In the genomic region with DNA sequence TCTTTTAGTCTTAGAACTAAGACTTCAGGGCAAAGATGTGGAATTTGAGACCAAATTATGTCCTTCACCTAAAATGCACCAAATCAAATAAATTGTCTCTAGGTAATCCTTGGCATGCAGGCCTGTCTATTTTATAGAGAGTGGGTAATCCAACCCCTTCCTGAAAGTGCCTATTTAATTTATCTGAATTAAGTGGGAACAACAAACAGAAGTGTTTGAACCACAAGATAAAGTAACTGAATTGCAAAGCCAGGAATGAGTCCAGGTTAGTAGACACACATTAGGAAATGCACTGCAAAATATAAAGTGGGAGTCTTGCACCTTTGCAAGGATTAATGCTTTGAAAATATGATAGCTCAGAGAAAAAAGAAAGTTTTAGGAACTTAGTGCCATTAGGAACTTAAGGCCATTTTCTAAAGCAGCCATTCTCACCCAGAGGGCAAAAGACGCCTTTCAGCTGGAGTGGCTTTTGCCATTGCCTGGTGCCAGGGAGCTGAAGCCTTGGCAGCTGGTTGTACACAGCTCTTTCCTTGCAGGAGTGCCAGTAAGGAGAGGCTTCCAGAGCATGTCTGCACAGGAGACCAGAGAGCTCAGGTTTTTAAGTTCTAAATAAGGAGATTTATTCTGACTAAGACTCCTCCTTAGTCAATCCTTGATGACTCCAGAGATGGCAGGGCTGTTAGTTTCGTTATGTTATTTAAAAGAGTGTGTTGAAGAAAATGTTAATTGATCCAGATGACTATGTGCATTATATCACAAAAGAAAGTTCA, we compare ENCODE assay signal across 14 cellular contexts.
DNase-seq lines count a peak whose midpoint lies in the region; ATAC-seq and TF ChIP-seq lines count a peak whose summit lies in the region.
"Had no signal": no experiment of that assay in that cellular context is flagged by ENCODE, and none has a peak within 500 bp of the region (broad histone marks: within the 10 kb centered on the region; RNA-seq: fewer than 3 reads in every experiment).

No MANE protein-coding gene starts in this region.

- peaks cover 48% of the 10 kb centered on the region for H3K4me1 Mint-ChIP-seq in activated T-cell treated with anti-CD3 and anti-CD28 coated beads, Interleukin-2, amount 50 U/mL, for 24 hours (ENCODE audit: low read depth)

- H3K9me3 ChIP-seq in RWPE2 (ENCODE audit: severe bottlenecking) (no peaks in the 10 kb centered on the region), gastroesophageal sphincter (no peaks in the 10 kb centered on the region), stomach (no peaks in the 10 kb centered on the region), SJCRH30 (replicated peaks) (0 out of 2 replicates have a peak, but pooled peaks cover 2% of the 10 kb centered on the region)
- H3K9me3 ChIP-seq: neutrophil had no signal

- no peaks in the 10 kb centered on the region for H3K36me3 Mint-ChIP-seq in activated T-cell treated with anti-CD3 and anti-CD28 coated beads, Interleukin-2, amount 50 U/mL, for 24 hours (ENCODE audit: low read depth)

- H3K4me3 Mint-ChIP-seq in activated T-cell treated with anti-CD3 and anti-CD28 coated beads, Interleukin-2, amount 50 U/mL, for 24 hours = no peak overlapping the region

- peak; percentile 99 for ATAC-seq in RWPE2 (ENCODE audit: low read depth)
- peak; percentile 72 for ATAC-seq in gastroesophageal sphincter
- no peak for ATAC-seq in HG02759 (IDR thresholded peaks at IDR 0.05; ENCODE audit: unreplicated experiment)
- no peak for ATAC-seq in GM18907 (IDR thresholded peaks at IDR 0.05; ENCODE audit: unreplicated experiment)

- H3K4me1 ChIP-seq in RWPE2 (ENCODE audit: insufficient read depth, poor library complexity, severe bottlenecking) = peaks cover 25% of the 10 kb centered on the region
- peaks cover 5 to 35% (median 10%) of the 10 kb centered on the region in 3 donors for H3K4me1 ChIP-seq in gastroesophageal sphincter
- H3K4me1 ChIP-seq in stomach = peaks cover 4 to 71% (median 60%) of the 10 kb centered on the region in 4 donors
- no peaks in the 10 kb centered on the region for H3K4me1 ChIP-seq in SJCRH30

- H3K27me3 ChIP-seq in RWPE2 (ENCODE audit: insufficient read depth, poor library complexity, severe bottlenecking) (no peaks in the 10 kb centered on the region), gastroesophageal sphincter (no peaks in the 10 kb centered on the region), stomach (no peaks in the 10 kb centered on the region), SJCRH30 (no peaks in the 10 kb centered on the region)
- H3K27me3 ChIP-seq: neutrophil had no signal

- H3K27ac ChIP-seq in RWPE2 (ENCODE audit: poor library complexity, severe bottlenecking) (peak overlapping the region; percentile 70), gastroesophageal sphincter (peak overlapping the region; percentile 63 to 77 (median 68)), stomach (peak overlapping the region; percentile 61 to 81 (median 76)), SJCRH30 (no peak overlapping the region)
- H3K27ac ChIP-seq: neutrophil had no signal

- 20 to 55% methylated on average over 2 of the region's 2 CpGs for WGBS in gastroesophageal sphincter (ENCODE audit: low coverage in 1 of 2), 2 donors
- 31 to 41% (median 33%) methylated on average over 2 of the region's 2 CpGs for WGBS in stomach, 5 donors

- no peak for TF ChIP-seq CTCF in RWPE2 (IDR thresholded peaks at IDR 0.05; ENCODE audit: poor library complexity, severe bottlenecking)
- peak in 1 of 4 experiments; percentile 4 for TF ChIP-seq CTCF in gastroesophageal sphincter (IDR thresholded peaks at IDR 0.05)
- no peak for TF ChIP-seq CTCF in stomach (IDR thresholded peaks at IDR 0.05)

- no peaks in the 10 kb centered on the region for H3K9me3 Mint-ChIP-seq in activated T-cell treated with anti-CD3 and anti-CD28 coated beads, Interleukin-2, amount 50 U/mL, for 24 hours

- H3K4me3 ChIP-seq in RWPE2 (ENCODE audit: severe bottlenecking) = no peak overlapping the region
- no peak overlapping the region for H3K4me3 ChIP-seq in gastroesophageal sphincter
- H3K4me3 ChIP-seq in stomach = peak overlapping the region in 1 of 4 donors; percentile 11
- H3K4me3 ChIP-seq in SJCRH30 = no peak overlapping the region

- peaks cover 14% of the 10 kb centered on the region for H3K27me3 Mint-ChIP-seq in activated T-cell treated with anti-CD3 and anti-CD28 coated beads, Interleukin-2, amount 50 U/mL, for 24 hours

- TF ChIP-seq POLR2A in gastroesophageal sphincter (IDR thresholded peaks at IDR 0.05) = no peak
- TF ChIP-seq POLR2A in stomach (IDR thresholded peaks at IDR 0.05) = no peak

- TF ChIP-seq EP300 in gastroesophageal sphincter (IDR thresholded peaks at IDR 0.05) (no peak), stomach (IDR thresholded peaks at IDR 0.05) (no peak)

- H3K27ac Mint-ChIP-seq in activated T-cell treated with anti-CD3 and anti-CD28 coated beads, Interleukin-2, amount 50 U/mL, for 24 hours = peak overlapping the region; percentile 74

- H3K36me3 ChIP-seq in RWPE2 (ENCODE audit: low read depth) (no peaks in the 10 kb centered on the region), gastroesophageal sphincter (no peaks in the 10 kb centered on the region), stomach (no peaks in the 10 kb centered on the region), SJCRH30 (no peaks in the 10 kb centered on the region)
- H3K36me3 ChIP-seq: neutrophil had no signal

- no peak for DNase-seq in activated T-cell treated with anti-CD3 and anti-CD28 coated beads, Interleukin-2, amount 50 U/mL, for 24 hours
- DNase-seq in activated T-cell treated with anti-CD3 and anti-CD28 coated beads, Interleukin-2, amount 50 U/mL, for 1 hour = no peak
- peak; percentile 71 for DNase-seq in RWPE2 (ENCODE audit: low spot score)
- peak; percentile 46 for DNase-seq in stomach
- DNase-seq in SJCRH30 = no peak
- DNase-seq: KBM-7; NCI-H1694 treated with DMSO at 0.1 percent for 48 hours; NK-92 treated with Interleukin-12 subunit alpha and Interleukin-12 subunit beta, amount 100 ng/mL, for 24 hours; stimulated activated CD4-positive, alpha-beta T cell treated with anti-CD3 and anti-CD28 coated beads, Interleukin-15, amount 100 ng/mL, for 24 hours; stimulated activated CD8-positive, alpha-beta memory T cell treated with anti-CD3 and anti-CD28 coated beads, Interleukin-4, amount 100 ng/mL, for 48 hours had no signal

- intact Hi-C loops in stomach (cut with DNase I; ENCODE audit: low total_unique reads) = no loop called here

Comparison
In these comparisons a context has a peak if more than half of its experiments do, and no peak if none do; other contexts are left out.
1. DNase-seq: peak in RWPE2 (single experiment) and stomach (single experiment); none in activated T-cell treated with anti-CD3 and anti-CD28 coated beads, Interleukin-2, amount 50 U/mL, for 24 hours (single experiment), activated T-cell treated with anti-CD3 and anti-CD28 coated beads, Interleukin-2, amount 50 U/mL, for 1 hour (single experiment) and SJCRH30 (0 of 2).
2. ATAC-seq: peak in RWPE2 (single experiment) and gastroesophageal sphincter (single experiment); none in HG02759 (single experiment) and GM18907 (single experiment).